21 cellular contexts compared by ENCODE assay signal in genomic region chr19:42655748-42656147, GRCh38.
DNase-seq lines count a peak whose midpoint lies in the region; ATAC-seq, FAIRE-seq and TF ChIP-seq lines count a peak whose summit lies in the region.
"Had no signal": no experiment of that assay in that cellular context is flagged by ENCODE, and none has a peak within 500 bp of the region (broad histone marks: within the 10 kb centered on the region; RNA-seq: fewer than 3 reads in every experiment).

No MANE protein-coding gene starts in this region.

- H3K27ac Mint-ChIP-seq in natural killer cell, result no peak overlapping the region
- H3K27ac Mint-ChIP-seq: HFFc6 had no signal

- no peaks in the 10 kb centered on the region for H4K20me1 ChIP-seq in PC-9 (ENCODE audit: insufficient read depth)

- no peaks in the 10 kb centered on the region for H3F3A ChIP-seq in PC-9 (ENCODE audit: insufficient read depth, low read depth)

- CTCF ChIA-PET in PC-9 (lab: Charles Lee), result no interaction called here

- DNase-seq in NCI-H2029 (lab: John Stamatoyannopoulos, UW), result peak; percentile 69
- peak in 2 of 61 donors; percentile 4 to 31 for DNase-seq in caudate nucleus (lab: John Stamatoyannopoulos, UW)
- DNase-seq in pancreas, result peak; percentile 54 to 79 (median 65)
- DNase-seq in natural killer cell, result no peak
- no peak for DNase-seq in PC-9
- no peak for DNase-seq in stimulated activated CD4-positive, alpha-beta T cell treated with anti-CD3 and anti-CD28 coated beads, Interleukin-1b, Interleukin-23, amount 100 ng/mL, for 48 hours
- DNase-seq: CD8-positive, alpha-beta memory T cell; HFFc6; KG1; NCI-H1417 treated with DMSO at 0.1 percent for 48 hours; NCI-H1930; NCI-H2171; NCI-H446 treated with DMSO at 0.1 percent for 48 hours; NCI-H69; NK-92 treated with Interleukin-12 subunit alpha and Interleukin-12 subunit beta, amount 100 ng/mL, for 24 hours; SHP77; SK-N-SH had no signal

- no peak overlapping the region for H3K4me3 Mint-ChIP-seq in natural killer cell
- H3K4me3 Mint-ChIP-seq: CD8-positive, alpha-beta memory T cell; HFFc6 had no signal

- ATAC-seq in pancreas (peak; percentile 91 to 97 (median 95)), natural killer cell (no peak)

- H3K9me3 ChIP-seq in pancreas (no peaks in the 10 kb centered on the region), subcutaneous abdominal adipose tissue (ENCODE audit: control insufficient read depth in 5 of 5, low read length in 5 of 5) (peaks cover 0 to 4% (median 0%) of the 10 kb centered on the region in 5 donors), PC-9 (ENCODE audit: insufficient read depth, low read depth) (no peaks in the 10 kb centered on the region)
- H3K9me3 ChIP-seq: SK-N-SH had no signal

- BruUV-seq in PC-9 (replicated peaks; lab: Mats Ljungman, UMichigan), result no TSS peak

- H3K36me3 ChIP-seq in pancreas, result no peaks in the 10 kb centered on the region
- H3K36me3 ChIP-seq in subcutaneous abdominal adipose tissue (ENCODE audit: control insufficient read depth in 5 of 5, insufficient read depth in 5 of 5, low read length in 5 of 5), result peaks cover 0 to 14% (median 12%) of the 10 kb centered on the region in 5 donors
- H3K36me3 ChIP-seq in PC-9 (ENCODE audit: low read depth), result no peaks in the 10 kb centered on the region

- H3K4me1 ChIP-seq in pancreas, result peaks cover 0 to 8% (median 0%) of the 10 kb centered on the region in 3 donors
- peaks cover 6 to 53% (median 47%) of the 10 kb centered on the region in 5 donors for H3K4me1 ChIP-seq in subcutaneous abdominal adipose tissue (ENCODE audit: control insufficient read depth in 5 of 5, insufficient read depth in 5 of 5, low read length in 5 of 5)
- no peaks in the 10 kb centered on the region for H3K4me1 ChIP-seq in PC-9 (replicated peaks; ENCODE audit: insufficient read depth)

- no peaks in the 10 kb centered on the region for H3K9me2 ChIP-seq in PC-9 (ENCODE audit: insufficient read depth)
- H3K9me2 ChIP-seq: SK-N-SH had no signal

- no peaks in the 10 kb centered on the region for H3K4me1 Mint-ChIP-seq in natural killer cell
- H3K4me1 Mint-ChIP-seq: CD8-positive, alpha-beta memory T cell had no signal

- H3K27me3 Mint-ChIP-seq in natural killer cell (ENCODE audit: low read depth in 2 of 2), result peaks cover 8 to 14% of the 10 kb centered on the region in 2 donors

- intact Hi-C loops in pancreas (cut with DNase I) (no loop called here), natural killer cell (cut with micrococcal nuclease) (no loop called here), PC-9 (cut with micrococcal nuclease; ENCODE audit: unreplicated experiment) (no loop called here)

- TF ChIP-seq CTCF in pancreas (IDR thresholded peaks at IDR 0.05) (no peak), natural killer cell (IDR thresholded peaks at IDR 0.05) (no peak), PC-9 (conservative IDR thresholded peaks at IDR 0.05) (no peak)

- peak overlapping the region in 1 of 5 donors; percentile 27 for H3K9ac ChIP-seq in subcutaneous abdominal adipose tissue (ENCODE audit: low read length in 5 of 5)
- H3K9ac ChIP-seq: SK-N-SH had no signal

- H3K27ac ChIP-seq in caudate nucleus (ENCODE audit: low read depth, low read length), result peak overlapping the region; percentile 37
- peak overlapping the region in 1 of 4 donors; percentile 15 for H3K27ac ChIP-seq in pancreas
- peak overlapping the region; percentile 12 for H3K27ac ChIP-seq in subcutaneous abdominal adipose tissue (ENCODE audit: low read depth, low read length)
- H3K27ac ChIP-seq in PC-9, result no peak overlapping the region

- H3K4me2 ChIP-seq in PC-9, result no peak overlapping the region
- H3K4me2 ChIP-seq: SK-N-SH had no signal

- H3K27me3 ChIP-seq in pancreas, result no peaks in the 10 kb centered on the region
- no peaks in the 10 kb centered on the region for H3K27me3 ChIP-seq in subcutaneous abdominal adipose tissue (ENCODE audit: control insufficient read depth in 5 of 5, insufficient read depth in 4 of 5, low read length in 5 of 5)
- peaks cover 34% of the 10 kb centered on the region for H3K27me3 ChIP-seq in PC-9 (ENCODE audit: insufficient read depth, low read depth)

- H3K79me2 ChIP-seq in PC-9 (ENCODE audit: low read depth), result no peaks in the 10 kb centered on the region

- H2AFZ ChIP-seq in PC-9, result no peak overlapping the region

- H3K4me3 ChIP-seq in pancreas, result no peak overlapping the region
- H3K4me3 ChIP-seq in subcutaneous abdominal adipose tissue (ENCODE audit: low read depth in 1 of 5, low read length in 5 of 5), result peak overlapping the region in 1 of 5 donors; percentile 10
- no peak overlapping the region for H3K4me3 ChIP-seq in PC-9

- FAIRE-seq in pancreas (lab: Jason Lieb, UNC), result no peak
- FAIRE-seq: D721Med, GM18507, H54 had no signal

- H3K36me3 Mint-ChIP-seq in natural killer cell, result no peaks in the 10 kb centered on the region
- H3K36me3 Mint-ChIP-seq: CD8-positive, alpha-beta memory T cell had no signal

- 20 to 29% methylated on average over 1 of the region's 1 CpG for WGBS in pancreas, 2 donors

- POLR2A ChIA-PET in PC-9 (lab: Charles Lee; ENCODE audit: unreplicated experiment), result no interaction called here

- no peaks in the 10 kb centered on the region for H3K9me3 Mint-ChIP-seq in natural killer cell

Comparison
In these comparisons a context has a peak if more than half of its experiments do, and no peak if none do; other contexts are left out.
1. DNase-seq: peak in NCI-H2029 (single experiment) and pancreas (6 of 6); none in natural killer cell (single experiment), PC-9 (0 of 2) and stimulated activated CD4-positive, alpha-beta T cell treated with anti-CD3 and anti-CD28 coated beads, Interleukin-1b, Interleukin-23, amount 100 ng/mL, for 48 hours (single experiment).
2. ATAC-seq: peak in pancreas (4 of 4); none in natural killer cell (0 of 3).